ENCODE assay signal across 8 cellular contexts in the genomic region with DNA sequence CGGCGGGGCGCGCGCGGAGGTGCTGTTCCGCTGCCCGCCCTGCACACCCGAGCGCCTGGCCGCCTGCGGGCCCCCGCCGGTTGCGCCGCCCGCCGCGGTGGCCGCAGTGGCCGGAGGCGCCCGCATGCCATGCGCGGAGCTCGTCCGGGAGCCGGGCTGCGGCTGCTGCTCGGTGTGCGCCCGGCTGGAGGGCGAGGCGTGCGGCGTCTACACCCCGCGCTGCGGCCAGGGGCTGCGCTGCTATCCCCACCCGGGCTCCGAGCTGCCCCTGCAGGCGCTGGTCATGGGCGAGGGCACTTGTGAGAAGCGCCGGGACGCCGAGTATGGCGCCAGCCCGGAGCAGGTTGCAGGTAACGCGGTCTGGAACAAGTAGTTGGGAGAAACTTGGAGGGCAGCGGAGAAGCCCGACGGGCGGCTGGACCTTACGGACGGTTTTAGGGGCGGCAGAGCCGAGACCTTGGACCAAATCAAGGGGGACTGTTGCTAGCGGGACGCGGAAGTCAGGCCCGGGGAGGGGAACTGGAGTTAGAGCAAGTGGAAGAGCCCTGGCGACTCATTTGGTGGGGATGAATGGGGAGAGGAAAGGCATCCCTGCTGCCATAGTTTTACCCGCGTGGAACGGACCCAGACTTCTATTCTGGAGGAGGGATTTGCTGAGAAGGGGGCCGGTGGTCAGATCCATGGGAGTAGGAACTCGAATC. TPM values are rescaled to one million over a fixed set of nuclear protein-coding genes. Genes with fewer than 3 reads are reported as not detected.
A peak's percentile ranks its signal among the peaks of the same experiment; 100 is the strongest.
DNase-seq lines count a peak whose midpoint lies in the region; ATAC-seq and TF ChIP-seq lines count a peak whose summit lies in the region.

No MANE protein-coding gene starts in this region.

- CTCF ChIA-PET in activated CD4-positive, alpha-beta memory T cell treated with anti-CD3 and anti-CD28 coated beads for 36 hours (lab: Charles Lee), result no interaction called here

- H3K27ac ChIP-seq in GM23338 (ENCODE audit: low read depth) (no peak overlapping the region), right atrium auricular region (peak overlapping the region; percentile 27 to 41)

- TF ChIP-seq CTCF in GM23338 (conservative IDR thresholded peaks at IDR 0.05; ENCODE audit: low read depth in 2 of 2), result no peak
- no peak for TF ChIP-seq CTCF in right atrium auricular region (IDR thresholded peaks at IDR 0.05)

- POLR2A ChIA-PET in activated CD4-positive, alpha-beta memory T cell treated with anti-CD3 and anti-CD28 coated beads for 36 hours (lab: Charles Lee), result no interaction called here

- H2AFZ ChIP-seq in GM23338, result no peak overlapping the region

- 0 out of 2 replicates have a peak, but pooled peaks cover 6% of the 10 kb centered on the region for H3K36me3 ChIP-seq in GM23338 (ENCODE audit: insufficient read depth)
- H3K36me3 ChIP-seq in right atrium auricular region, result no peaks in the 10 kb centered on the region

- H3K4me1 ChIP-seq in GM23338 (ENCODE audit: insufficient read depth) (peaks cover 38% of the 10 kb centered on the region), right atrium auricular region (peaks cover 0 to 46% of the 10 kb centered on the region in 2 donors)

- H3K9me2 ChIP-seq in GM23338 (ENCODE audit: insufficient read depth), result peaks cover 5% of the 10 kb centered on the region; the same call in 1 of the 2 replicates

- ATAC-seq in GM23338 (peak; percentile 4), HG02981 (IDR thresholded peaks at IDR 0.05; ENCODE audit: unreplicated experiment) (no peak)

- H3K4me2 ChIP-seq in GM23338, result peak overlapping the region; percentile 100

- H3K4me3 Mint-ChIP-seq in GM23338, result peak overlapping the region; percentile 98
- peak overlapping the region; percentile 35 for H3K4me3 Mint-ChIP-seq in activated CD4-positive, alpha-beta memory T cell treated with anti-CD3 and anti-CD28 coated beads for 36 hours

- peaks cover 48% of the 10 kb centered on the region for H3K4me1 Mint-ChIP-seq in GM23338
- peaks cover 18% of the 10 kb centered on the region for H3K4me1 Mint-ChIP-seq in activated CD4-positive, alpha-beta memory T cell treated with anti-CD3 and anti-CD28 coated beads for 36 hours (ENCODE audit: low read depth)

- H3K79me2 ChIP-seq in GM23338 (replicated peaks; ENCODE audit: insufficient read depth), result peaks cover 37% of the 10 kb centered on the region

- H3K27me3 Mint-ChIP-seq in GM23338 (ENCODE audit: insufficient read depth, low read depth, poor library complexity), result peaks cover 37% of the 10 kb centered on the region
- peaks cover 62% of the 10 kb centered on the region for H3K27me3 Mint-ChIP-seq in activated CD4-positive, alpha-beta memory T cell treated with anti-CD3 and anti-CD28 coated beads for 36 hours

- no peaks in the 10 kb centered on the region for H3K9me3 ChIP-seq in right atrium auricular region

- H3F3A ChIP-seq in GM23338 (replicated peaks; ENCODE audit: low read depth), result no peaks in the 10 kb centered on the region; the same call in 1 of the 2 replicates

- H4K20me1 ChIP-seq in GM23338 (replicated peaks; ENCODE audit: insufficient read depth), result no peaks in the 10 kb centered on the region

- DNase-seq in 8988T, result peak; percentile 65
- peak; percentile 63 for DNase-seq in GM23338 (ENCODE audit: low spot score)
- no peak for DNase-seq in activated CD4-positive, alpha-beta memory T cell treated with anti-CD3 and anti-CD28 coated beads for 36 hours
- no peak for DNase-seq in right atrium auricular region (ENCODE audit: low spot score)
- DNase-seq in skeletal muscle cell (ENCODE audit: low read depth), result no peak
- DNase-seq in NOMO-1 treated with DMSO at 0.1 percent for 48 hours (lab: John Stamatoyannopoulos, UW; ENCODE audit: unreplicated experiment), result no peak
- DNase-seq in stimulated activated CD4-positive, alpha-beta T cell treated with anti-CD3 and anti-CD28 coated beads, Interleukin-4, amount 100 ng/mL, for 1 hour, result no peak

- H3K27ac Mint-ChIP-seq in GM23338, result peak overlapping the region; percentile 70; the same call in 1 of the 2 replicates
- H3K27ac Mint-ChIP-seq in activated CD4-positive, alpha-beta memory T cell treated with anti-CD3 and anti-CD28 coated beads for 36 hours, result no peak overlapping the region

- peaks cover 6% of the 10 kb centered on the region; the same call in 1 of the 3 replicates for H3K9me3 Mint-ChIP-seq in GM23338
- no peaks in the 10 kb centered on the region for H3K9me3 Mint-ChIP-seq in activated CD4-positive, alpha-beta memory T cell treated with anti-CD3 and anti-CD28 coated beads for 36 hours

- peak overlapping the region; percentile 99 for H3K4me3 ChIP-seq in GM23338
- peak overlapping the region; percentile 57 to 69 for H3K4me3 ChIP-seq in right atrium auricular region
- H3K4me3 ChIP-seq in skeletal muscle cell (ENCODE audit: low read depth, low read length), result peak overlapping the region; percentile 79

- peaks cover 26% of the 10 kb centered on the region for H3K27me3 ChIP-seq in GM23338 (ENCODE audit: insufficient read depth)
- no peaks in the 10 kb centered on the region for H3K27me3 ChIP-seq in right atrium auricular region

- H3K36me3 Mint-ChIP-seq in GM23338 (ENCODE audit: low read depth), result peaks cover 11% of the 10 kb centered on the region
- no peaks in the 10 kb centered on the region for H3K36me3 Mint-ChIP-seq in activated CD4-positive, alpha-beta memory T cell treated with anti-CD3 and anti-CD28 coated beads for 36 hours

- intact Hi-C loops in activated CD4-positive, alpha-beta memory T cell treated with anti-CD3 and anti-CD28 coated beads for 36 hours (cut with micrococcal nuclease), result no loop called here

TF ChIP-seq in GM23338, 12 proteins besides CTCF, POLR2A, EP300 and RAD21:
- TF ChIP-seq EZH2 (IDR thresholded peaks at IDR 0.05; ENCODE audit: low read depth, unreplicated experiment), result no peak

RNA-seq across cellular contexts. Expression of a gene that starts 0.5 kb away (rescaled TPM):
- total RNA-seq in GM23338 (2014; rRNA removed; shearing (Covaris generic)), result 309 and 364 TPM in 2 replicates
- 177 and 235 TPM in 2 replicates for polyA plus RNA-seq in GM23338 (2016; fragmentation: Nextera tagmentation; extraction: Ambion mirVana)
- total RNA-seq in activated CD4-positive, alpha-beta memory T cell treated with anti-CD3 and anti-CD28 coated beads for 36 hours, result 1 to 10 TPM in 1 of 2 experiments, under 1 TPM in 1; 0.85 to 1.4 TPM
- 100 to 1,000 TPM; 255 to 508 TPM for total RNA-seq in right atrium auricular region

Comparison
In these comparisons a context has a peak if more than half of its experiments do, and no peak if none do; other contexts are left out.
1. DNase-seq: peak in 8988T (single experiment) and GM23338 (single experiment); none in activated CD4-positive, alpha-beta memory T cell treated with anti-CD3 and anti-CD28 coated beads for 36 hours (single experiment), right atrium auricular region (single experiment), skeletal muscle cell (single experiment), NOMO-1 treated with DMSO at 0.1 percent for 48 hours (single experiment) and stimulated activated CD4-positive, alpha-beta T cell treated with anti-CD3 and anti-CD28 coated beads, Interleukin-4, amount 100 ng/mL, for 1 hour (single experiment).
2. RNA of a gene that starts 0.5 kb away (total RNA-seq): 255 to 508 TPM in right atrium auricular region and 309 to 364 TPM in GM23338; 0.85 to 1.4 TPM in activated CD4-positive, alpha-beta memory T cell treated with anti-CD3 and anti-CD28 coated beads for 36 hours; every median in the first group is over 100 times any median in the second.
3. Peak in every context shown above with its lines, with median percentiles within 50 percentile points of each other: H3K4me3 ChIP-seq.